In genomic region chr4:88230953-88231835, GRCh38 we compare ENCODE assay signal across 9 cellular contexts. TPM values are rescaled to one million over a fixed set of nuclear protein-coding genes. Genes with fewer than 3 reads are reported as not detected.
DNase-seq lines count a peak whose midpoint lies in the region; ATAC-seq and TF ChIP-seq lines count a peak whose summit lies in the region.
"Had no signal": no experiment of that assay in that cellular context is flagged by ENCODE, and none has a peak within 500 bp of the region (broad histone marks: within the 10 kb centered on the region; RNA-seq: fewer than 3 reads in every experiment).

No MANE protein-coding gene starts in this region.

- peak overlapping the region; percentile 56 for H3K4me3 ChIP-seq in left ventricle myocardium inferior

- no peak for TF ChIP-seq CTCF in left ventricle myocardium inferior (IDR thresholded peaks at IDR 0.05; ENCODE audit: borderline replicate concordance)

- intact Hi-C loops in left ventricle myocardium inferior (cut with micrococcal nuclease), result no loop called here
- intact Hi-C loops in sciatic nerve (cut with DNase I), result no loop called here

- peaks cover 8% of the 10 kb centered on the region for H3K9me3 Mint-ChIP-seq in activated naive CD8-positive, alpha-beta T cell treated with anti-CD3 and anti-CD28 coated beads, Interleukin-2, amount 10 ng/mL, durations not matched to agents 7 days and 5 days

- H3K4me1 ChIP-seq in left ventricle myocardium inferior, result peaks cover 32% of the 10 kb centered on the region

- peaks cover 18% of the 10 kb centered on the region for H3K4me1 Mint-ChIP-seq in activated naive CD8-positive, alpha-beta T cell treated with anti-CD3 and anti-CD28 coated beads, Interleukin-2, amount 10 ng/mL, durations not matched to agents 7 days and 5 days

- H3K27me3 ChIP-seq in left ventricle myocardium inferior (ENCODE audit: low read depth), result no peaks in the 10 kb centered on the region

- no peaks in the 10 kb centered on the region for H3K27me3 Mint-ChIP-seq in activated naive CD8-positive, alpha-beta T cell treated with anti-CD3 and anti-CD28 coated beads, Interleukin-2, amount 10 ng/mL, durations not matched to agents 7 days and 5 days

- ATAC-seq in activated naive CD8-positive, alpha-beta T cell treated with anti-CD3 and anti-CD28 coated beads, Interleukin-2, amount 10 ng/mL, durations not matched to agents 7 days and 5 days (ENCODE audit: low read depth), result peak; percentile 62
- ATAC-seq in sciatic nerve (peak; percentile 90), GM18519 (IDR thresholded peaks at IDR 0.05; ENCODE audit: low FRiP score, unreplicated experiment) (no peak), GM18909 (IDR thresholded peaks at IDR 0.05; ENCODE audit: poor library complexity, unreplicated experiment) (no peak)
- ATAC-seq: Panc1 had no signal

- H3K4me3 Mint-ChIP-seq in activated naive CD8-positive, alpha-beta T cell treated with anti-CD3 and anti-CD28 coated beads, Interleukin-2, amount 10 ng/mL, durations not matched to agents 7 days and 5 days, result peak overlapping the region; percentile 65

- no peaks in the 10 kb centered on the region for H3K36me3 ChIP-seq in left ventricle myocardium inferior

- peaks cover 21% of the 10 kb centered on the region for H3K9me3 ChIP-seq in left ventricle myocardium inferior (replicated peaks)

- DNase-seq in GM03348 (ENCODE audit: low spot score) (peak; percentile 51), left ventricle myocardium inferior (no peak), sciatic nerve (ENCODE audit: low spot score) (no peak), NCI-H2107 (lab: John Stamatoyannopoulos, UW) (no peak), DMS53 (lab: John Stamatoyannopoulos, UW) (no peak)
- no peak for DNase-seq in activated naive CD8-positive, alpha-beta T cell treated with anti-CD3 and anti-CD28 coated beads, Interleukin-2, amount 10 ng/mL, durations not matched to agents 7 days and 5 days

- H3K27ac ChIP-seq in left ventricle myocardium inferior (replicated peaks), result peak overlapping the region; percentile 70

- POLR2A ChIA-PET in activated naive CD8-positive, alpha-beta T cell treated with anti-CD3 and anti-CD28 coated beads, Interleukin-2, amount 10 ng/mL, durations not matched to agents 7 days and 5 days (lab: Charles Lee), result interaction anchor here (1.0 to 1.4 kb wide), 4 partner anchors 30 to 226 kb away, joined by 3 to 4 read pairs (median 4); partner anchors contain the start of genes HERC5 and PPM1K

- peaks cover 5% of the 10 kb centered on the region for H3K36me3 Mint-ChIP-seq in activated naive CD8-positive, alpha-beta T cell treated with anti-CD3 and anti-CD28 coated beads, Interleukin-2, amount 10 ng/mL, durations not matched to agents 7 days and 5 days

- peak overlapping the region; percentile 82 for H3K27ac Mint-ChIP-seq in activated naive CD8-positive, alpha-beta T cell treated with anti-CD3 and anti-CD28 coated beads, Interleukin-2, amount 10 ng/mL, durations not matched to agents 7 days and 5 days

RNA-seq across cellular contexts. Expression of gene PPM1K, which starts 53.2 kb away (rescaled TPM):
- total RNA-seq in activated naive CD8-positive, alpha-beta T cell treated with anti-CD3 and anti-CD28 coated beads, Interleukin-2, amount 10 ng/mL, durations not matched to agents 7 days and 5 days, result 10 to 100 TPM; 81.4 to 82.7 TPM
- total RNA-seq in left ventricle myocardium inferior, result 248 TPM
- total RNA-seq in sciatic nerve, result 78.9 TPM

Comparison
In these comparisons a context has a peak if more than half of its experiments do, and no peak if none do; other contexts are left out.
1. ATAC-seq: peak in activated naive CD8-positive, alpha-beta T cell treated with anti-CD3 and anti-CD28 coated beads, Interleukin-2, amount 10 ng/mL, durations not matched to agents 7 days and 5 days (single experiment) and sciatic nerve (single experiment); none in GM18519 (single experiment) and GM18909 (single experiment).